ENCODE assay signal across 11 cellular contexts in genomic region chr16:77782694-77783093, GRCh38. TPM values are rescaled to one million over a fixed set of nuclear protein-coding genes. Genes with fewer than 3 reads are reported as not detected.
DNase-seq lines count a peak whose midpoint lies in the region; ATAC-seq, FAIRE-seq and TF ChIP-seq lines count a peak whose summit lies in the region.
"Had no signal": no experiment of that assay in that cellular context is flagged by ENCODE, and none has a peak within 500 bp of the region (broad histone marks: within the 10 kb centered on the region; RNA-seq: fewer than 3 reads in every experiment).

No MANE protein-coding gene starts in this region.

- peak; percentile 67; the same call in 2 of the 3 replicates for ATAC-seq in K562
- ATAC-seq in GM21390 (IDR thresholded peaks at IDR 0.05; ENCODE audit: unreplicated experiment), result no peak
- no peak for ATAC-seq in HG03521 (IDR thresholded peaks at IDR 0.05; ENCODE audit: unreplicated experiment)

- no peaks in the 10 kb centered on the region for H3K9me1 ChIP-seq in K562 (ENCODE audit: control insufficient read depth, insufficient read depth, low read length)

- intact Hi-C loops in K562 (cut with micrococcal nuclease), result loop anchor here (2.0 kb wide), 1 partner anchor 106 kb away; no protein-coding TSS in a partner anchor

- in situ Hi-C loops in K562 (cut with MboI), result no loop called here

- H3K27me3 Mint-ChIP-seq in neural progenitor cell (ENCODE audit: insufficient read depth, low read depth), result peaks cover 8% of the 10 kb centered on the region

- no peak for TF ChIP-seq EP300 in K562 (IDR thresholded peaks at IDR 0.05; ENCODE audit: low read length)

- H3K9me3 Mint-ChIP-seq in neural progenitor cell, result peaks cover 6% of the 10 kb centered on the region

- no peaks in the 10 kb centered on the region for H3K79me2 ChIP-seq in MM.1S (ENCODE audit: low read length)
- H3K79me2 ChIP-seq in K562 (ENCODE audit: control insufficient read depth, insufficient read depth, low read length), result no peaks in the 10 kb centered on the region
- H3K79me2 ChIP-seq in neural progenitor cell (ENCODE audit: low read depth), result no peaks in the 10 kb centered on the region

- peaks cover 4% of the 10 kb centered on the region for H3K4me1 Mint-ChIP-seq in neural progenitor cell

- no peak overlapping the region for H3K9ac ChIP-seq in MM.1S (ENCODE audit: low read length)
- H3K9ac ChIP-seq in K562 (ENCODE audit: insufficient read depth in 1 of 2, low read depth in 2 of 2, low read length in 2 of 2), result no peak overlapping the region
- H3K9ac ChIP-seq in neural progenitor cell, result no peak overlapping the region

- TF ChIP-seq CTCF in MM.1S (IDR thresholded peaks at IDR 0.05; ENCODE audit: low read length), result 0 out of 2 replicates have a peak, but pooled peaks have one; percentile 8
- TF ChIP-seq CTCF in K562 (IDR thresholded peaks at IDR 0.05 in 2 of 3, conservative IDR thresholded peaks at IDR 0.05 in 1 of 3; ENCODE audit: insufficient read depth in 2 of 3, low read depth in 1 of 3, low read length in 3 of 3), result peak; percentile 9 to 43 (median 30); a peak in 2 of 6 replicates
- TF ChIP-seq CTCF in neural progenitor cell (IDR thresholded peaks at IDR 0.05), result peak; percentile 43

- no peak overlapping the region for H3K27ac Mint-ChIP-seq in neural progenitor cell

- FAIRE-seq in K562 (lab: Jason Lieb, UNC), result no peak
- FAIRE-seq: A204.1 had no signal

- H3K4me3 ChIP-seq in MM.1S (ENCODE audit: low read length), result no peak overlapping the region
- H3K4me3 ChIP-seq in K562, result no peak overlapping the region
- H3K4me3 ChIP-seq in neural progenitor cell, result no peak overlapping the region
- H3K4me3 ChIP-seq: coronary artery had no signal

- no peak for TF ChIP-seq POLR2A in K562 (conservative IDR thresholded peaks at IDR 0.05)

- 0% methylated on average over 2 of the region's 2 CpGs for WGBS in K562 (ENCODE audit: insufficient coverage, low coverage, missing lambda C conversion rate)

- no peaks in the 10 kb centered on the region for H3K4me1 ChIP-seq in MM.1S (ENCODE audit: low read length)
- H3K4me1 ChIP-seq in K562 (replicated peaks in 1 of 2; ENCODE audit: control insufficient read depth in 2 of 2, insufficient read depth in 2 of 2, low read length in 2 of 2), result no peaks in the 10 kb centered on the region
- no peaks in the 10 kb centered on the region for H3K4me1 ChIP-seq in neural progenitor cell

- no TSS peak for BruUV-seq in K562 (replicated peaks; lab: Mats Ljungman, UMichigan)

- H4K20me1 ChIP-seq in MM.1S (ENCODE audit: insufficient read depth, low read length) (no peaks in the 10 kb centered on the region), K562 (replicated peaks; ENCODE audit: control insufficient read depth, insufficient read depth, low read length) (no peaks in the 10 kb centered on the region), neural progenitor cell (ENCODE audit: low read depth) (no peaks in the 10 kb centered on the region)

- H3K27ac ChIP-seq in MM.1S (ENCODE audit: low read length) (no peak overlapping the region), K562 (ENCODE audit: extremely low read depth, low read depth, low read length) (no peak overlapping the region), neural progenitor cell (no peak overlapping the region)
- H3K27ac ChIP-seq: coronary artery had no signal

- H3K36me3 Mint-ChIP-seq in neural progenitor cell, result no peaks in the 10 kb centered on the region

- H3K9me2 ChIP-seq in MM.1S (replicated peaks; ENCODE audit: insufficient read depth, low read length), result no peaks in the 10 kb centered on the region

- TF ChIP-seq RAD21 in K562 (CRISPR knock-in tag; conservative IDR thresholded peaks at IDR 0.05 in 1 of 2, IDR thresholded peaks at IDR 0.05 in 1 of 2), result peak; percentile 16 to 45; a peak in 2 of 4 replicates

- DNase-seq in DMS 273 (lab: John Stamatoyannopoulos, UW; ENCODE audit: unreplicated experiment) (peak; percentile 53), DMS 273 treated with DMSO at 0.1 percent for 48 hours (lab: John Stamatoyannopoulos, UW) (no peak), MM.1S (no peak), K562 (ENCODE audit: extremely low read depth in 1 of 4, low spot score in 3 of 4) (peak in 2 of 4 experiments; percentile 12 to 14), neural progenitor cell (ENCODE audit: low spot score) (no peak), anterior cingulate cortex (lab: John Stamatoyannopoulos, UW) (no peak)
- DNase-seq: activated CD8-positive, alpha-beta memory T cell treated with anti-CD3 and anti-CD28 coated beads, Interleukin-2, amount 50 U/mL, for 48 hours had no signal

- H3K4me2 ChIP-seq in MM.1S (ENCODE audit: low read depth, low read length), result no peak overlapping the region
- no peak overlapping the region for H3K4me2 ChIP-seq in K562 (ENCODE audit: insufficient read depth, low read length)
- no peak overlapping the region for H3K4me2 ChIP-seq in neural progenitor cell

- H3F3A ChIP-seq in MM.1S (ENCODE audit: insufficient read depth, low read length) (no peaks in the 10 kb centered on the region), neural progenitor cell (ENCODE audit: low read depth) (peaks cover 3% of the 10 kb centered on the region)

- CTCF ChIA-PET in K562 (lab: Yijun Ruan, JAX; ENCODE audit: low intra/inter-chr PET ratio), result no interaction called here

- H3K27me3 ChIP-seq in MM.1S (replicated peaks; ENCODE audit: insufficient read depth, low read length) (no peaks in the 10 kb centered on the region; the same call in 1 of the 2 replicates), K562 (ENCODE audit: control insufficient read depth in 2 of 2, insufficient read depth in 2 of 2, low read length in 2 of 2) (peaks cover 0 to 3% of the 10 kb centered on the region in 2 experiments; a peak in 1 of 5 replicates), neural progenitor cell (peaks cover 15% of the 10 kb centered on the region)

- H3K9me3 ChIP-seq in MM.1S (replicated peaks; ENCODE audit: insufficient read depth, low read length) (no peaks in the 10 kb centered on the region), K562 (replicated peaks; ENCODE audit: control insufficient read depth, insufficient read depth, low read depth, low read length) (no peaks in the 10 kb centered on the region), neural progenitor cell (ENCODE audit: low read depth) (no peaks in the 10 kb centered on the region)

- POLR2A ChIA-PET in K562 (lab: Yijun Ruan, JAX), result no interaction called here

- H3K36me3 ChIP-seq in MM.1S (replicated peaks; ENCODE audit: insufficient read depth, low read length), result no peaks in the 10 kb centered on the region
- no peaks in the 10 kb centered on the region for H3K36me3 ChIP-seq in K562 (ENCODE audit: control insufficient read depth, insufficient read depth, low read length)
- no peaks in the 10 kb centered on the region for H3K36me3 ChIP-seq in neural progenitor cell

- H3K4me3 Mint-ChIP-seq in neural progenitor cell, result no peak overlapping the region

- H2AFZ ChIP-seq in MM.1S (ENCODE audit: low read length) (no peak overlapping the region), K562 (ENCODE audit: low read depth, low read length) (no peak overlapping the region), neural progenitor cell (replicated peaks) (no peak overlapping the region)

TF ChIP-seq in K562, 482 proteins besides CTCF, POLR2A, EP300 and RAD21 (continues in another document):
- TF ChIP-seq RB1 (IDR thresholded peaks at IDR 0.05; ENCODE audit: low read depth) (no peak), CTCFL (IDR thresholded peaks at IDR 0.05; ENCODE audit: borderline replicate concordance, insufficient read depth, low read depth, low read length, poor library complexity, severe bottlenecking) (peak; percentile 27)

RNA-seq across cellular contexts. Expression of gene VAT1L, which starts 5.7 kb away (rescaled TPM):
- not detected in 2 replicates for total RNA-seq in K562 (2011; cell fraction: chromatin; rRNA removed; ENCODE audit: low replicate concordance)
- not detected in 2 replicates for total RNA-seq in K562 (2011; cell fraction: nucleolus; rRNA removed)
- total RNA-seq in K562 (2011; cell fraction: nucleoplasm; rRNA removed), result not detected in 2 replicates
- total RNA-seq in K562 (2014; rRNA removed) (not detected in 2 replicates), K562 (2014; rRNA removed; fragmentation: Illumina TruSeq; extraction: Trizol) (not detected in 2 replicates), K562 (2015; rRNA removed; fragmentation: Illumina TruSeq; extraction: Trizol) (not detected in 2 replicates), K562 (2021) (0.20 TPM in 1 of 2 replicates, not detected in the other), neural progenitor cell (ENCODE audit: low replicate concordance) (43.2 and 43.8 TPM in 2 replicates)
- polyA plus RNA-seq in K562 (2011; rRNA removed) (0.01 TPM in 1 of 2 replicates, not detected in the other), K562 (2014; fragmentation: Illumina TruSeq; extraction: Trizol) (not detected in 2 replicates), K562 (2014; fragmentation: Nextera tagmentation; extraction: Ambion mirVana) (not detected), K562 (2014; rRNA removed) (not detected in 2 replicates)
- 0.01 TPM in 2 replicates for polyA plus RNA-seq in K562 (2011; cell fraction: cytosol; rRNA removed)
- not detected in 2 replicates for polyA plus RNA-seq in K562 (2011; cell fraction: nucleus; rRNA removed)
- not detected in 2 replicates for polyA plus RNA-seq in K562 (2012)
- not detected in 2 replicates for polyA minus RNA-seq in K562 (2011; rRNA and poly(A)+ RNA removed)
- not detected in 2 replicates for polyA minus RNA-seq in K562 (2011; cell fraction: cytosol; rRNA and poly(A)+ RNA removed)
- polyA minus RNA-seq in K562 (2011; cell fraction: nucleus; rRNA and poly(A)+ RNA removed), result not detected in 2 replicates

Comparison
In these comparisons a context has a peak if more than half of its experiments do, and no peak if none do; other contexts are left out.
1. RNA of gene VAT1L, which starts 5.7 kb away (total RNA-seq): 43.2 to 43.8 TPM in neural progenitor cell; 0.20 TPM in K562; every median in the first group is over 10 times any median in the second.
2. Peak in every context shown above with its lines, with median percentiles within 50 percentile points of each other: CTCF ChIP-seq.